In genomic region chr4:107283587-107284559, GRCh38 we compare ENCODE assay signal across 1 cellular context.
TF ChIP-seq lines count a peak whose summit lies in the region.

No MANE protein-coding gene starts in this region.

TF ChIP-seq in SK-N-SH treated with all-trans-retinoic acid at 6 μM for 48 hours, 23 proteins besides CTCF, POLR2A, EP300 and RAD21 (continued from another document):
- TF ChIP-seq CSRNP3 (CRISPR knock-in tag; IDR thresholded peaks at IDR 0.05) (no peak), RARB (CRISPR knock-in tag; IDR thresholded peaks at IDR 0.05) (no peak), TCF4 (CRISPR knock-in tag; IDR thresholded peaks at IDR 0.05; ENCODE audit: borderline replicate concordance) (peak; percentile 92), CREB5 (CRISPR knock-in tag; IDR thresholded peaks at IDR 0.05; ENCODE audit: low read depth) (no peak), BACH2 (CRISPR knock-in tag; IDR thresholded peaks at IDR 0.05; ENCODE audit: borderline replicate concordance) (no peak), ZFP3 (CRISPR knock-in tag; IDR thresholded peaks at IDR 0.05) (no peak), ZNF565 (CRISPR knock-in tag; conservative IDR thresholded peaks at IDR 0.05; ENCODE audit: low read depth) (no peak), GLIS3 (CRISPR knock-in tag; IDR thresholded peaks at IDR 0.05) (no peak)
